Comparison of ENCODE assay signal across 17 cellular contexts in genomic region chr4:177687117-177687516, GRCh38.
DNase-seq lines count a peak whose midpoint lies in the region; ATAC-seq, FAIRE-seq and TF ChIP-seq lines count a peak whose summit lies in the region.
"Had no signal": no experiment of that assay in that cellular context is flagged by ENCODE, and none has a peak within 500 bp of the region (broad histone marks: within the 10 kb centered on the region; RNA-seq: fewer than 3 reads in every experiment).

No MANE protein-coding gene starts in this region.

- in situ Hi-C loops in gastrocnemius medialis (cut with MboI; ENCODE audit: low sequenced_read_pairs in 4 of 4) = no loop called here

- intact Hi-C loops in right lobe of liver (cut with DNase I) (no loop called here), gastrocnemius medialis (cut with DNase I; ENCODE audit: low total_unique reads) (no loop called here)

- FAIRE-seq in colon (lab: Jason Lieb, UNC) (peak; percentile 69), islet of Langerhans (lab: Jason Lieb, UNC) (peak; percentile 43), small intestine (lab: Jason Lieb, UNC) (no peak), RCC 7860 (lab: Jason Lieb, UNC) (no peak)

- no peak overlapping the region for H3K27ac ChIP-seq in right lobe of liver
- H3K27ac ChIP-seq in small intestine (ENCODE audit: low read depth in 1 of 2, low read length in 1 of 2) = no peak overlapping the region
- no peak overlapping the region for H3K27ac ChIP-seq in gastrocnemius medialis
- H3K27ac ChIP-seq: BLaER1 treated with 17β-estradiol and CSF1 and Interleukin-3, amounts not matched to agents 10 nM and 100 nM had no signal

- H3K4me3 ChIP-seq in right lobe of liver (no peak overlapping the region), small intestine (ENCODE audit: low read depth in 1 of 2, low read length in 2 of 2) (no peak overlapping the region), gastrocnemius medialis (no peak overlapping the region)
- H3K4me3 ChIP-seq: BLaER1 treated with 17β-estradiol and CSF1 and Interleukin-3, amounts not matched to agents 10 nM and 100 nM had no signal

- TF ChIP-seq CTCF in right lobe of liver (IDR thresholded peaks at IDR 0.05) (no peak), gastrocnemius medialis (IDR thresholded peaks at IDR 0.05 in 4 of 5, conservative IDR thresholded peaks at IDR 0.05 in 1 of 5) (no peak)

- no peaks in the 10 kb centered on the region for H3K36me3 ChIP-seq in right lobe of liver
- H3K36me3 ChIP-seq in small intestine (ENCODE audit: control insufficient read depth in 2 of 2, insufficient read depth in 2 of 2, low read length in 2 of 2) = no peaks in the 10 kb centered on the region
- H3K36me3 ChIP-seq in gastrocnemius medialis = no peaks in the 10 kb centered on the region
- H3K36me3 ChIP-seq: BLaER1 treated with 17β-estradiol and CSF1 and Interleukin-3, amounts not matched to agents 10 nM and 100 nM had no signal

- TF ChIP-seq POLR2A in right lobe of liver (IDR thresholded peaks at IDR 0.05) (no peak), gastrocnemius medialis (IDR thresholded peaks at IDR 0.05) (no peak)

- H3K4me1 ChIP-seq in right lobe of liver (peaks cover 0 to 11% (median 0%) of the 10 kb centered on the region in 4 donors), small intestine (ENCODE audit: control insufficient read depth in 2 of 2, insufficient read depth in 1 of 2, low read depth in 1 of 2, low read length in 1 of 2) (no peaks in the 10 kb centered on the region), gastrocnemius medialis (no peaks in the 10 kb centered on the region)
- H3K4me1 ChIP-seq: BLaER1 treated with 17β-estradiol and CSF1 and Interleukin-3, amounts not matched to agents 10 nM and 100 nM had no signal

- no peaks in the 10 kb centered on the region for H3K27me3 ChIP-seq in right lobe of liver
- H3K27me3 ChIP-seq in small intestine (ENCODE audit: control insufficient read depth in 2 of 2, insufficient read depth in 2 of 2, low read length in 2 of 2) = no peaks in the 10 kb centered on the region
- no peaks in the 10 kb centered on the region for H3K27me3 ChIP-seq in gastrocnemius medialis
- H3K27me3 ChIP-seq: BLaER1 treated with 17β-estradiol and CSF1 and Interleukin-3, amounts not matched to agents 10 nM and 100 nM had no signal

- H3K9me3 ChIP-seq in right lobe of liver (no peaks in the 10 kb centered on the region), small intestine (ENCODE audit: control insufficient read depth, low read depth) (no peaks in the 10 kb centered on the region), gastrocnemius medialis (no peaks in the 10 kb centered on the region)
- H3K9me3 ChIP-seq: BLaER1 treated with 17β-estradiol and CSF1 and Interleukin-3, amounts not matched to agents 10 nM and 100 nM had no signal

- DNase-seq in right lobe of liver = no peak
- DNase-seq in small intestine = peak; percentile 64
- no peak for DNase-seq in RCC 7860 (ENCODE audit: low spot score)
- DNase-seq in gastrocnemius medialis = no peak
- DNase-seq: Calu3; CD8-positive, alpha-beta T cell; DMS79 treated with DMSO at 0.1 percent for 48 hours; GF-D8; GOT3; H7; HFFc6; IMR-90 had no signal

- peak; percentile 90 to 99 (median 95) for ATAC-seq in right lobe of liver
- ATAC-seq in HG03520 (IDR thresholded peaks at IDR 0.05; ENCODE audit: unreplicated experiment) = no peak
- no peak for ATAC-seq in gastrocnemius medialis
- ATAC-seq: CD8-positive, alpha-beta T cell; HCT116 had no signal

Comparison
In these comparisons a context has a peak if more than half of its experiments do, and no peak if none do; other contexts are left out.
1. ATAC-seq: peak in right lobe of liver (4 of 4); none in HG03520 (single experiment) and gastrocnemius medialis (0 of 2).